ENCODE assay signal across 27 cellular contexts in genomic region chr7:84209006-84209405, GRCh38.
"Had no signal": no experiment of that assay in that cellular context is flagged by ENCODE, and none has a peak within 500 bp of the region (broad histone marks: within the 10 kb centered on the region; RNA-seq: fewer than 3 reads in every experiment).

No MANE protein-coding gene starts in this region.

- H3K27me3 ChIP-seq: ascending aorta, esophagus muscularis mucosa had no signal

- H3K27ac ChIP-seq: ascending aorta, esophagus muscularis mucosa had no signal

- FAIRE-seq: colon, frontal cortex had no signal

- DNase-seq: activated CD4-positive, alpha-beta memory T cell treated with anti-CD3 and anti-CD28 coated beads for 36 hours; activated CD4-positive, alpha-beta T cell treated with anti-CD3 and anti-CD28 coated beads for 36 hours; activated CD4-positive, alpha-beta T cell treated with anti-CD3 and anti-CD28 coated beads, Interleukin-2, amount 10 ng/mL, durations not matched to agents 24 days and 14 days; activated CD4-positive, CD25-positive, alpha-beta regulatory T cell; activated CD4-positive, CD25-positive, alpha-beta regulatory T cell treated with anti-CD3 and anti-CD28 coated beads, Interleukin-2, amount 50 U/mL, for 72 hours; activated CD8-positive, alpha-beta memory T cell treated with anti-CD3 and anti-CD28 coated beads, Interleukin-2, amount 10 ng/mL, durations not matched to agents 7 days and 5 days; activated CD8-positive, alpha-beta memory T cell treated with anti-CD3 and anti-CD28 coated beads, Interleukin-2, amount 50 U/mL, for 4 hours; activated CD8-positive, alpha-beta T cell treated with anti-CD3 and anti-CD28 coated beads, Interleukin-2, amount 10 ng/mL, durations not matched to agents 7 days and 5 days; activated gamma-delta T cell; activated naive CD4-positive, alpha-beta T cell; activated naive CD4-positive, alpha-beta T cell treated with anti-CD3 and anti-CD28 coated beads, Interleukin-2, amount 10 ng/mL, durations not matched to agents 7 days and 5 days; activated naive CD8-positive, alpha-beta T cell treated with anti-CD3 and anti-CD28 coated beads, Interleukin-2, amount 10 ng/mL, durations not matched to agents 7 days and 5 days; activated T-cell treated with anti-CD3 and anti-CD28 coated beads, Interleukin-2, amount 50 U/mL, for 24 hours; activated T-cell treated with anti-CD3 and anti-CD28 coated beads, Interleukin-2, amount 50 U/mL, for 72 hours; caudate nucleus; cortex of kidney; dermis blood vessel endothelial cell; effector CD4-positive, alpha-beta T cell; effector memory CD8-positive, alpha-beta T cell; erythroblast; head of caudate nucleus; T-helper 2 cell had no signal

- H3K36me3 ChIP-seq: ascending aorta, esophagus muscularis mucosa had no signal

- ATAC-seq: activated CD4-positive, alpha-beta T cell treated with anti-CD3 and anti-CD28 coated beads for 36 hours; activated CD8-positive, alpha-beta memory T cell treated with anti-CD3 and anti-CD28 coated beads, Interleukin-2, amount 10 ng/mL, durations not matched to agents 7 days and 5 days; activated CD8-positive, alpha-beta T cell treated with anti-CD3 and anti-CD28 coated beads, Interleukin-2, amount 10 ng/mL, durations not matched to agents 7 days and 5 days; activated naive CD4-positive, alpha-beta T cell treated with anti-CD3 and anti-CD28 coated beads, Interleukin-2, amount 50 U/mL, for 72 hours; activated T-cell treated with anti-CD3 and anti-CD28 coated beads, Interleukin-2, amount 50 U/mL, for 72 hours; effector memory CD8-positive, alpha-beta T cell had no signal

- H3K9me3 ChIP-seq: ascending aorta, esophagus muscularis mucosa had no signal

- H3K4me1 ChIP-seq: ascending aorta, esophagus muscularis mucosa had no signal

- H3K4me3 ChIP-seq: ascending aorta, esophagus muscularis mucosa had no signal
